20 cellular contexts compared by ENCODE assay signal in the genomic region with DNA sequence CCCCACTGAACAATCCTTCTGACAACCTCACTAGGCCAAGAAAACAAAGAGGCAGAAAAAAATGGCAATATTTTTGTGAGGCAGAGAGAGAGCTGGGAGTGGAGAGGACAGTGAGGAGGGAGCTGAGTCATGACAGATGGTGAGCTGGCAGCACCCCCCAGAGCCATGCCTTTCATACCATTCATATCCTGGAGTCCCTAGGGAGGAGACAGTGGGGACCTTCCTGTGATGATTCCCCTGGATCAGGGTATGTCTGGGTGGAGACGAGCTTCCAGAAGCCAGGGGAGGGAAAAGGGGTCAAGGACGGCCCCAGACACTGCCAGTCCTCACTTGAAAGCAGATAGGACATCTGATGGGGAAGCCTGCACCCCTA.
DNase-seq lines count a peak whose midpoint lies in the region; ATAC-seq and TF ChIP-seq lines count a peak whose summit lies in the region.
"Had no signal": no experiment of that assay in that cellular context is flagged by ENCODE, and none has a peak within 500 bp of the region (broad histone marks: within the 10 kb centered on the region; RNA-seq: fewer than 3 reads in every experiment).

No MANE protein-coding gene starts in this region.

- H3K4me1 ChIP-seq in IMR-90 (ENCODE audit: control insufficient read depth, insufficient read depth, low read length) (peaks cover 8% of the 10 kb centered on the region; the same call in 1 of the 2 replicates), mammary epithelial cell (ENCODE audit: insufficient read depth, low read length) (no peaks in the 10 kb centered on the region)
- H3K4me1 ChIP-seq: prostate gland, uterus had no signal

- TF ChIP-seq RAD21 in IMR-90 (IDR thresholded peaks at IDR 0.05; ENCODE audit: low read length), result no peak

- H3K4me2 ChIP-seq in IMR-90 (ENCODE audit: low read depth, low read length), result no peak overlapping the region
- H3K4me2 ChIP-seq in mammary epithelial cell (ENCODE audit: insufficient read depth, low read depth, low read length), result no peak overlapping the region

- H3K14ac ChIP-seq in IMR-90 (replicated peaks; ENCODE audit: low read depth, low read length), result peak overlapping the region; percentile 87

- no peaks in the 10 kb centered on the region for H4K20me1 ChIP-seq in IMR-90 (ENCODE audit: insufficient read depth, low read length)
- H4K20me1 ChIP-seq in mammary epithelial cell (ENCODE audit: insufficient read depth, low read length), result no peaks in the 10 kb centered on the region

- H3K4ac ChIP-seq in IMR-90 (ENCODE audit: low read depth, low read length), result peak overlapping the region; percentile 79

- H2BK20ac ChIP-seq in IMR-90 (ENCODE audit: low read depth, low read length), result peak overlapping the region; percentile 81

- dilution Hi-C loops in IMR-90 (cut with HindIII; ENCODE audit: low sequenced_read_pairs, unreplicated experiment) (no loop called here), mammary epithelial cell (cut with HindIII; ENCODE audit: low sequenced_read_pairs) (no loop called here)

- H4K8ac ChIP-seq in IMR-90 (ENCODE audit: low read depth in 2 of 2, low read length in 2 of 2), result peak overlapping the region; percentile 83

- intact Hi-C loops in IMR-90 (cut with micrococcal nuclease) (no loop called here), mammary epithelial cell (cut with micrococcal nuclease) (no loop called here)

- in situ Hi-C loops in IMR-90 (cut with MboI; ENCODE audit: low sequenced_read_pairs) (no loop called here), mammary epithelial cell (cut with MboI; ENCODE audit: low sequenced_read_pairs in 2 of 2) (no loop called here)

- H3K23ac ChIP-seq in IMR-90 (ENCODE audit: low read depth, low read length), result peak overlapping the region; percentile 79

- peaks cover 6% of the 10 kb centered on the region for H3K9me1 ChIP-seq in IMR-90 (ENCODE audit: insufficient read depth, low read length)

- peak overlapping the region; percentile 73 for H2AK9ac ChIP-seq in IMR-90 (replicated peaks; ENCODE audit: low read depth, low read length, poor library complexity)

- peak overlapping the region; percentile 59 for H2AFZ ChIP-seq in IMR-90 (replicated peaks; ENCODE audit: low read length, poor library complexity)
- H2AFZ ChIP-seq in mammary epithelial cell (ENCODE audit: low read depth, low read length), result no peak overlapping the region

- H3K4me3 ChIP-seq in IMR-90 (ENCODE audit: insufficient read depth, low read depth, low read length), result no peak overlapping the region
- no peak overlapping the region for H3K4me3 ChIP-seq in mammary epithelial cell (replicated peaks in 1 of 3; ENCODE audit: insufficient read depth in 1 of 3, low read depth in 2 of 3, low read length in 3 of 3)
- H3K4me3 ChIP-seq: adrenal gland, coronary artery, prostate gland, uterus had no signal

- peak overlapping the region; percentile 78 for H4K91ac ChIP-seq in IMR-90 (ENCODE audit: insufficient read depth, low read depth, low read length)

- peak overlapping the region; percentile 63 for H3K27ac ChIP-seq in IMR-90 (ENCODE audit: insufficient read depth, low read length)
- no peak overlapping the region for H3K27ac ChIP-seq in mammary epithelial cell (ENCODE audit: insufficient read depth, low read depth, low read length)
- H3K27ac ChIP-seq: adrenal gland, coronary artery, prostate gland, uterus had no signal

- peaks cover 17 to 18% of the 10 kb centered on the region in 2 donors for H3K27me3 Mint-ChIP-seq in natural killer cell treated with Interleukin-12 subunit alpha and Interleukin-12 subunit beta and Interleukin-15 and Interleukin-18, amount 100 ng/mL, for 72 hours
- H3K27me3 Mint-ChIP-seq in T-helper 17 cell, result no peaks in the 10 kb centered on the region

- BruUV-seq in IMR-90 (replicated peaks; lab: Mats Ljungman, UMichigan), result no TSS peak
- no TSS peak for BruUV-seq in mammary epithelial cell (replicated peaks; lab: Mats Ljungman, UMichigan)

- TF ChIP-seq POLR2A in IMR-90 (IDR thresholded peaks at IDR 0.05; ENCODE audit: low read depth, low read length), result no peak

- H3K9ac ChIP-seq in IMR-90 (ENCODE audit: low read depth, low read length), result peak overlapping the region; percentile 29
- no peak overlapping the region for H3K9ac ChIP-seq in mammary epithelial cell (ENCODE audit: insufficient read depth, low read length)

- H3K27me3 ChIP-seq in IMR-90 (ENCODE audit: control insufficient read depth, insufficient read depth, low read length) (no peaks in the 10 kb centered on the region), mammary epithelial cell (ENCODE audit: insufficient read depth, low read length) (no peaks in the 10 kb centered on the region)
- H3K27me3 ChIP-seq: adrenal gland, uterus had no signal

- peak overlapping the region; percentile 94 for H2BK15ac ChIP-seq in IMR-90 (ENCODE audit: low read depth, low read length)

- no peaks in the 10 kb centered on the region for H3K4me1 Mint-ChIP-seq in natural killer cell treated with Interleukin-12 subunit alpha and Interleukin-12 subunit beta and Interleukin-15 and Interleukin-18, amount 100 ng/mL, for 72 hours (ENCODE audit: low read depth in 2 of 2)
- H3K4me1 Mint-ChIP-seq in T-helper 17 cell, result no peaks in the 10 kb centered on the region
- H3K4me1 Mint-ChIP-seq: CD14-positive monocyte had no signal

- WGBS in IMR-90 (ENCODE audit: extremely low coverage in 2 of 2, insufficient read length in 1 of 2), 2 experiments, result no CpG with 5 or more reads among the region's 2 CpGs
- 81% methylated on average over 2 of the region's 2 CpGs for WGBS in mammary epithelial cell (ENCODE audit: low coverage, missing lambda C conversion rate)

- DNase-seq in AG08396 (ENCODE audit: low spot score) (peak; percentile 61), IMR-90 (peak; percentile 75), mammary epithelial cell (peak; percentile 27), kidney tubule cell (ENCODE audit: low spot score) (peak; percentile 58), T-helper 17 cell (no peak), hypothalamus (lab: John Stamatoyannopoulos, UW) (no peak)
- DNase-seq in natural killer cell treated with Interleukin-12 subunit alpha and Interleukin-12 subunit beta and Interleukin-15 and Interleukin-18, amount 100 ng/mL, for 72 hours (ENCODE audit: low spot score), result no peak
- DNase-seq: activated CD4-positive, alpha-beta T cell treated with anti-CD3 and anti-CD28 coated beads for 48 hours; activated T-cell treated with anti-CD3 and anti-CD28 coated beads, Interleukin-2, amount 50 U/mL, for 1 hour; GF-D8; NCI-H2171 treated with DMSO at 0.1 percent for 48 hours; stimulated activated CD4-positive, alpha-beta T cell treated with anti-CD3 and anti-CD28 coated beads, Interleukin-4, amount 100 ng/mL, for 1 hour; T-helper 1 cell; uterus had no signal

- POLR2A ChIA-PET in IMR-90 (lab: Charles Lee; ENCODE audit: unreplicated experiment), result no interaction called here

- peak overlapping the region; percentile 77 for H2BK5ac ChIP-seq in IMR-90 (ENCODE audit: low read depth, low read length, poor library complexity, severe bottlenecking)

- no peaks in the 10 kb centered on the region for H3K79me2 ChIP-seq in mammary epithelial cell (ENCODE audit: insufficient read depth, low read length)

- H4K5ac ChIP-seq in IMR-90 (ENCODE audit: low read depth, low read length), result peak overlapping the region; percentile 91

- CTCF ChIA-PET in IMR-90 (lab: Yijun Ruan, JAX) (no interaction called here), mammary epithelial cell (lab: Charles Lee; ENCODE audit: low non-redundant PET) (no interaction called here)

- H3K4me3 Mint-ChIP-seq in natural killer cell treated with Interleukin-12 subunit alpha and Interleukin-12 subunit beta and Interleukin-15 and Interleukin-18, amount 100 ng/mL, for 72 hours, result no peak overlapping the region
- no peak overlapping the region for H3K4me3 Mint-ChIP-seq in T-helper 17 cell
- H3K4me3 Mint-ChIP-seq: CD14-positive monocyte had no signal

- H3K27ac Mint-ChIP-seq in natural killer cell treated with Interleukin-12 subunit alpha and Interleukin-12 subunit beta and Interleukin-15 and Interleukin-18, amount 100 ng/mL, for 72 hours, result no peak overlapping the region
- no peak overlapping the region for H3K27ac Mint-ChIP-seq in T-helper 17 cell
- H3K27ac Mint-ChIP-seq: CD14-positive monocyte had no signal

- H3K56ac ChIP-seq in IMR-90 (ENCODE audit: extremely low read depth, insufficient read depth, low read length), result peak overlapping the region; percentile 38; the same call in 1 of the 2 replicates

- peak overlapping the region; percentile 83 for H2BK120ac ChIP-seq in IMR-90 (ENCODE audit: low read depth, low read length)

- no peaks in the 10 kb centered on the region for H3K36me3 ChIP-seq in IMR-90 (ENCODE audit: control insufficient read depth, insufficient read depth, low read length)
- H3K36me3 ChIP-seq in mammary epithelial cell (ENCODE audit: insufficient read depth, low read length), result no peaks in the 10 kb centered on the region
- H3K36me3 ChIP-seq: adrenal gland, prostate gland, uterus had no signal

- H3K79me1 ChIP-seq in IMR-90 (ENCODE audit: low read depth in 1 of 2, low read length in 2 of 2), result peaks cover 0 to 5% of the 10 kb centered on the region in 2 experiments; a peak in 1 of 4 replicates

- H3K9me3 ChIP-seq in IMR-90 (ENCODE audit: control insufficient read depth, insufficient read depth, low read length) (no peaks in the 10 kb centered on the region), mammary epithelial cell (replicated peaks; ENCODE audit: insufficient read depth, low read length) (no peaks in the 10 kb centered on the region), T-helper 17 cell (ENCODE audit: control insufficient read depth, low read length, poor library complexity, severe bottlenecking) (no peaks in the 10 kb centered on the region)
- H3K9me3 ChIP-seq: adrenal gland, prostate gland, uterus had no signal

- no peak overlapping the region for H2AK5ac ChIP-seq in IMR-90 (ENCODE audit: low read depth, low read length)

- H3K18ac ChIP-seq in IMR-90 (ENCODE audit: low read depth, low read length), result peak overlapping the region; percentile 63

- H3K36me3 Mint-ChIP-seq in natural killer cell treated with Interleukin-12 subunit alpha and Interleukin-12 subunit beta and Interleukin-15 and Interleukin-18, amount 100 ng/mL, for 72 hours, result no peaks in the 10 kb centered on the region
- H3K36me3 Mint-ChIP-seq in T-helper 17 cell (ENCODE audit: low read depth), result no peaks in the 10 kb centered on the region
- H3K36me3 Mint-ChIP-seq: CD14-positive monocyte had no signal

- peak; percentile 95 for ATAC-seq in IMR-90 (ENCODE audit: low read depth)
- no peak for ATAC-seq in natural killer cell treated with Interleukin-12 subunit alpha and Interleukin-12 subunit beta and Interleukin-15 and Interleukin-18, amount 100 ng/mL, for 72 hours
- ATAC-seq in GM21528 (IDR thresholded peaks at IDR 0.05; ENCODE audit: low FRiP score, unreplicated experiment), result no peak
- no peak for ATAC-seq in T-helper 17 cell
- ATAC-seq: esophagus mucosa had no signal

- no peaks in the 10 kb centered on the region for H3K9me3 Mint-ChIP-seq in natural killer cell treated with Interleukin-12 subunit alpha and Interleukin-12 subunit beta and Interleukin-15 and Interleukin-18, amount 100 ng/mL, for 72 hours

- TF ChIP-seq CTCF in IMR-90 (conservative IDR thresholded peaks at IDR 0.05; ENCODE audit: low read depth, low read length) (no peak), mammary epithelial cell (conservative IDR thresholded peaks at IDR 0.05 in 1 of 2, IDR thresholded peaks at IDR 0.05 in 1 of 2; ENCODE audit: extremely low read depth in 1 of 2, insufficient read depth in 1 of 2, low read depth in 1 of 2, low read length in 2 of 2) (no peak)

Comparison
In these comparisons a context has a peak if more than half of its experiments do, and no peak if none do; other contexts are left out.
1. DNase-seq: peak in AG08396 (single experiment), IMR-90 (single experiment), mammary epithelial cell (single experiment) and kidney tubule cell (single experiment); none in natural killer cell treated with Interleukin-12 subunit alpha and Interleukin-12 subunit beta and Interleukin-15 and Interleukin-18, amount 100 ng/mL, for 72 hours (single experiment), T-helper 17 cell (0 of 3) and hypothalamus (0 of 51).